1 cellular context compared by ENCODE assay signal in genomic region chr9:35748858-35749514, GRCh38.
TF ChIP-seq lines count a peak whose summit lies in the region.

GBA2 (minus strand) TSS chr9:35749228; CDS start chr9:35748704, 524 bp downstream.
RGP1 (plus strand) TSS chr9:35749287; CDS start chr9:35749756, 469 bp downstream.

TF ChIP-seq in GM12878, 131 proteins besides CTCF, POLR2A, EP300 and RAD21 (continued from another document and continues in another):
- TF ChIP-seq RELA (IDR thresholded peaks at IDR 0.05; ENCODE audit: borderline replicate concordance, partially characterized antibody): peak; percentile 25
- TF ChIP-seq NFXL1 (IDR thresholded peaks at IDR 0.05; ENCODE audit: borderline replicate concordance): 0 out of 2 replicates have a peak, but pooled peaks have one; percentile 38
- TF ChIP-seq SRF (IDR thresholded peaks at IDR 0.05; ENCODE audit: low read depth in 2 of 2, low read length in 2 of 2): 0 out of 4 replicates have a peak, but pooled peaks of 1 of the 2 experiments have one; percentile 24
- TF ChIP-seq RBBP5 (conservative IDR thresholded peaks at IDR 0.05): no peak
- TF ChIP-seq NR2F1 (conservative IDR thresholded peaks at IDR 0.05): peak; percentile 100
- TF ChIP-seq ZNF217 (IDR thresholded peaks at IDR 0.05): peak; percentile 89
- no peak for TF ChIP-seq ATF7 (IDR thresholded peaks at IDR 0.05; ENCODE audit: low read depth)
- TF ChIP-seq, protein P1, sequence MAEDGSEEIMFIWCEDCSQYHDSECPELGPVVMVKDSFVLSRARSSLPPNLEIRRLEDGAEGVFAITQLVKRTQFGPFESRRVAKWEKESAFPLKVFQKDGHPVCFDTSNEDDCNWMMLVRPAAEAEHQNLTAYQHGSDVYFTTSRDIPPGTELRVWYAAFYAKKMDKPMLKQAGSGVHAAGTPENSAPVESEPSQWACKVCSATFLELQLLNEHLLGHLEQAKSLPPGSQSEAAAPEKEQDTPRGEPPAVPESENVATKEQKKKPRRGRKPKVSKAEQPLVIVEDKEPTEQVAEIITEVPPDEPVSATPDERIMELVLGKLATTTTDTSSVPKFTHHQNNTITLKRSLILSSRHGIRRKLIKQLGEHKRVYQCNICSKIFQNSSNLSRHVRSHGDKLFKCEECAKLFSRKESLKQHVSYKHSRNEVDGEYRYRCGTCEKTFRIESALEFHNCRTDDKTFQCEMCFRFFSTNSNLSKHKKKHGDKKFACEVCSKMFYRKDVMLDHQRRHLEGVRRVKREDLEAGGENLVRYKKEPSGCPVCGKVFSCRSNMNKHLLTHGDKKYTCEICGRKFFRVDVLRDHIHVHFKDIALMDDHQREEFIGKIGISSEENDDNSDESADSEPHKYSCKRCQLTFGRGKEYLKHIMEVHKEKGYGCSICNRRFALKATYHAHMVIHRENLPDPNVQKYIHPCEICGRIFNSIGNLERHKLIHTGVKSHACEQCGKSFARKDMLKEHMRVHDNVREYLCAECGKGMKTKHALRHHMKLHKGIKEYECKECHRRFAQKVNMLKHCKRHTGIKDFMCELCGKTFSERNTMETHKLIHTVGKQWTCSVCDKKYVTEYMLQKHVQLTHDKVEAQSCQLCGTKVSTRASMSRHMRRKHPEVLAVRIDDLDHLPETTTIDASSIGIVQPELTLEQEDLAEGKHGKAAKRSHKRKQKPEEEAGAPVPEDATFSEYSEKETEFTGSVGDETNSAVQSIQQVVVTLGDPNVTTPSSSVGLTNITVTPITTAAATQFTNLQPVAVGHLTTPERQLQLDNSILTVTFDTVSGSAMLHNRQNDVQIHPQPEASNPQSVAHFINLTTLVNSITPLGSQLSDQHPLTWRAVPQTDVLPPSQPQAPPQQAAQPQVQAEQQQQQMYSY (CRISPR knock-in tag; IDR thresholded peaks at IDR 0.05): no peak
- TF ChIP-seq MYC (IDR thresholded peaks at IDR 0.05; ENCODE audit: insufficient read depth, insufficient read length, insufficient replicate concordance, low read length, severe bottlenecking): no peak
- TF ChIP-seq ZBTB4 (CRISPR knock-in tag; IDR thresholded peaks at IDR 0.05): no peak
- TF ChIP-seq, protein P2, sequence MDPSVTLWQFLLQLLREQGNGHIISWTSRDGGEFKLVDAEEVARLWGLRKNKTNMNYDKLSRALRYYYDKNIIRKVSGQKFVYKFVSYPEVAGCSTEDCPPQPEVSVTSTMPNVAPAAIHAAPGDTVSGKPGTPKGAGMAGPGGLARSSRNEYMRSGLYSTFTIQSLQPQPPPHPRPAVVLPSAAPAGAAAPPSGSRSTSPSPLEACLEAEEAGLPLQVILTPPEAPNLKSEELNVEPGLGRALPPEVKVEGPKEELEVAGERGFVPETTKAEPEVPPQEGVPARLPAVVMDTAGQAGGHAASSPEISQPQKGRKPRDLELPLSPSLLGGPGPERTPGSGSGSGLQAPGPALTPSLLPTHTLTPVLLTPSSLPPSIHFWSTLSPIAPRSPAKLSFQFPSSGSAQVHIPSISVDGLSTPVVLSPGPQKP (IDR thresholded peaks at IDR 0.05; ENCODE audit: low read depth, low read length): peak; percentile 75
- TF ChIP-seq SMARCA5 (IDR thresholded peaks at IDR 0.05): peak; percentile 79; the same call in 1 of the 2 replicates
- TF ChIP-seq MEF2B (IDR thresholded peaks at IDR 0.05; ENCODE audit: partially characterized antibody, poor library complexity, severe bottlenecking): peak; percentile 64
- no peak for TF ChIP-seq ZBED1 (IDR thresholded peaks at IDR 0.05; ENCODE audit: borderline replicate concordance)
- no peak for TF ChIP-seq BCL3 (IDR thresholded peaks at IDR 0.05; ENCODE audit: borderline replicate concordance, insufficient read depth, low read depth, low read length, poor library complexity, severe bottlenecking)
- TF ChIP-seq IKZF1 (conservative IDR thresholded peaks at IDR 0.05): peak; percentile 97
- peak; percentile 93; the same call in 1 of the 2 replicates for TF ChIP-seq ASH2L (IDR thresholded peaks at IDR 0.05; ENCODE audit: borderline replicate concordance, low read depth)
- no peak for TF ChIP-seq MAX (IDR thresholded peaks at IDR 0.05; ENCODE audit: low read depth, low read length)
- no peak for TF ChIP-seq STAT3 (IDR thresholded peaks at IDR 0.05; ENCODE audit: low read depth, low read length)
- TF ChIP-seq, protein P3, sequence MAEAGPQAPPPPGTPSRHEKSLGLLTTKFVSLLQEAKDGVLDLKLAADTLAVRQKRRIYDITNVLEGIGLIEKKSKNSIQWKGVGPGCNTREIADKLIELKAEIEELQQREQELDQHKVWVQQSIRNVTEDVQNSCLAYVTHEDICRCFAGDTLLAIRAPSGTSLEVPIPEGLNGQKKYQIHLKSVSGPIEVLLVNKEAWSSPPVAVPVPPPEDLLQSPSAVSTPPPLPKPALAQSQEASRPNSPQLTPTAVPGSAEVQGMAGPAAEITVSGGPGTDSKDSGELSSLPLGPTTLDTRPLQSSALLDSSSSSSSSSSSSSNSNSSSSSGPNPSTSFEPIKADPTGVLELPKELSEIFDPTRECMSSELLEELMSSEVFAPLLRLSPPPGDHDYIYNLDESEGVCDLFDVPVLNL (IDR thresholded peaks at IDR 0.05; ENCODE audit: low read depth, low read length): no peak
- TF ChIP-seq TCF7 (IDR thresholded peaks at IDR 0.05; ENCODE audit: borderline replicate concordance): no peak
- TF ChIP-seq ATF2 (IDR thresholded peaks at IDR 0.05; ENCODE audit: low read length): no peak
- no peak for TF ChIP-seq USF1 (IDR thresholded peaks at IDR 0.05; ENCODE audit: borderline replicate concordance, extremely low read length, insufficient read depth, low read depth, low read length)
- peak; percentile 98 for TF ChIP-seq GATAD2B (conservative IDR thresholded peaks at IDR 0.05; ENCODE audit: low read depth)
- TF ChIP-seq HCFC1 (IDR thresholded peaks at IDR 0.05; ENCODE audit: low read length): peak; percentile 25
- TF ChIP-seq SPI1 (IDR thresholded peaks at IDR 0.05; ENCODE audit: borderline replicate concordance, insufficient read depth, low read depth, low read length): peak; percentile 21; the same call in 1 of the 2 replicates
- TF ChIP-seq JUND (IDR thresholded peaks at IDR 0.05; ENCODE audit: low read depth, low read length): no peak
- TF ChIP-seq MXI1 (IDR thresholded peaks at IDR 0.05; ENCODE audit: low read depth, low read length): peak; percentile 62; the same call in 1 of the 2 replicates
- TF ChIP-seq SMC3 (IDR thresholded peaks at IDR 0.05; ENCODE audit: borderline replicate concordance, low read length): no peak
- 0 out of 2 replicates have a peak, but pooled peaks have one; percentile 20 for TF ChIP-seq RB1 (IDR thresholded peaks at IDR 0.05; ENCODE audit: borderline replicate concordance)
- TF ChIP-seq NFYA (IDR thresholded peaks at IDR 0.05; ENCODE audit: borderline replicate concordance, low read depth, low read length): no peak
- no peak for TF ChIP-seq IKZF2 (IDR thresholded peaks at IDR 0.05)
- TF ChIP-seq, protein P4, sequence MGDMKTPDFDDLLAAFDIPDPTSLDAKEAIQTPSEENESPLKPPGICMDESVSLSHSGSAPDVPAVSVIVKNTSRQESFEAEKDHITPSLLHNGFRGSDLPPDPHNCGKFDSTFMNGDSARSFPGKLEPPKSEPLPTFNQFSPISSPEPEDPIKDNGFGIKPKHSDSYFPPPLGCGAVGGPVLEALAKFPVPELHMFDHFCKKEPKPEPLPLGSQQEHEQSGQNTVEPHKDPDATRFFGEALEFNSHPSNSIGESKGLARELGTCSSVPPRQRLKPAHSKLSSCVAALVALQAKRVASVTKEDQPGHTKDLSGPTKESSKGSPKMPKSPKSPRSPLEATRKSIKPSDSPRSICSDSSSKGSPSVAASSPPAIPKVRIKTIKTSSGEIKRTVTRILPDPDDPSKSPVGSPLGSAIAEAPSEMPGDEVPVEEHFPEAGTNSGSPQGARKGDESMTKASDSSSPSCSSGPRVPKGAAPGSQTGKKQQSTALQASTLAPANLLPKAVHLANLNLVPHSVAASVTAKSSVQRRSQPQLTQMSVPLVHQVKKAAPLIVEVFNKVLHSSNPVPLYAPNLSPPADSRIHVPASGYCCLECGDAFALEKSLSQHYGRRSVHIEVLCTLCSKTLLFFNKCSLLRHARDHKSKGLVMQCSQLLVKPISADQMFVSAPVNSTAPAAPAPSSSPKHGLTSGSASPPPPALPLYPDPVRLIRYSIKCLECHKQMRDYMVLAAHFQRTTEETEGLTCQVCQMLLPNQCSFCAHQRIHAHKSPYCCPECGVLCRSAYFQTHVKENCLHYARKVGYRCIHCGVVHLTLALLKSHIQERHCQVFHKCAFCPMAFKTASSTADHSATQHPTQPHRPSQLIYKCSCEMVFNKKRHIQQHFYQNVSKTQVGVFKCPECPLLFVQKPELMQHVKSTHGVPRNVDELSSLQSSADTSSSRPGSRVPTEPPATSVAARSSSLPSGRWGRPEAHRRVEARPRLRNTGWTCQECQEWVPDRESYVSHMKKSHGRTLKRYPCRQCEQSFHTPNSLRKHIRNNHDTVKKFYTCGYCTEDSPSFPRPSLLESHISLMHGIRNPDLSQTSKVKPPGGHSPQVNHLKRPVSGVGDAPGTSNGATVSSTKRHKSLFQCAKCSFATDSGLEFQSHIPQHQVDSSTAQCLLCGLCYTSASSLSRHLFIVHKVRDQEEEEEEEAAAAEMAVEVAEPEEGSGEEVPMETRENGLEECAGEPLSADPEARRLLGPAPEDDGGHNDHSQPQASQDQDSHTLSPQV (IDR thresholded peaks at IDR 0.05): 0 out of 2 replicates have a peak, but pooled peaks have one; percentile 57
- no peak for TF ChIP-seq PAX5 (IDR thresholded peaks at IDR 0.05; ENCODE audit: borderline replicate concordance, low read depth, low read length)
- 0 out of 2 replicates have a peak, but pooled peaks have one; percentile 49 for TF ChIP-seq ZSCAN29 (IDR thresholded peaks at IDR 0.05)
- no peak for TF ChIP-seq SKIL (IDR thresholded peaks at IDR 0.05; ENCODE audit: low read depth, poor library complexity, severe bottlenecking)
- TF ChIP-seq EED (IDR thresholded peaks at IDR 0.05; ENCODE audit: low read depth): no peak
- TF ChIP-seq SIN3A (IDR thresholded peaks at IDR 0.05; ENCODE audit: low read depth, low read length): peak; percentile 54; the same call in 1 of the 2 replicates
- TF ChIP-seq LARP7 (IDR thresholded peaks at IDR 0.05): peak; percentile 91
